In the genomic region with DNA sequence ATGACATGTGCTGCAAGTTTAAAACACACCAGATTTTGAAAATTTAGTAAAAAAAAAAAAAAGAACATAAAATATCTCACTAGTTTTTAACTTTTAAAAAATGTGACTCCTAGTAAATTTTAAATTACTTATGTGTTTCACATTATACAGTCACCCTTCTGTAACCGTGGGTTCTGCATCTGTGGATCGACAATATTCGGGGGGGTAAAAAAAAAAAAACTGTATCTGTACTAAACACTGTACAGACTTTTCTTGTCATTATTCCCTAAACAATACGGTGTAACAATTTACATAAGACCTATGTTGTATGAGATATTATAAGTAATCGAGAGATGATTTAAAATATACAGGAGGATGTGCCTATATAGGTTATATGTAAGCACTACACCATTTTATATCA, we compare ENCODE assay signal across 12 cellular contexts. TPM values are rescaled to one million over a fixed set of nuclear protein-coding genes. Genes with fewer than 3 reads are reported as not detected.
DNase-seq lines count a peak whose midpoint lies in the region; ATAC-seq and TF ChIP-seq lines count a peak whose summit lies in the region.
"Had no signal": no experiment of that assay in that cellular context is flagged by ENCODE, and none has a peak within 500 bp of the region (broad histone marks: within the 10 kb centered on the region; RNA-seq: fewer than 3 reads in every experiment).

No MANE protein-coding gene starts in this region.

- no peak for ATAC-seq in gastroesophageal sphincter
- ATAC-seq: HCT116 had no signal

- no peaks in the 10 kb centered on the region for H3K27me3 Mint-ChIP-seq in T-helper 2 cell treated with Interferon-gamma antibody and Interleukin-4, amounts not matched to agents 5 μg/mL and 100 μg/mL, for 36 hours (ENCODE audit: low read depth)
- no peaks in the 10 kb centered on the region for H3K27me3 Mint-ChIP-seq in activated CD4-positive, alpha-beta memory T cell treated with anti-CD3 and anti-CD28 coated beads for 36 hours

- no peak overlapping the region for H4K91ac ChIP-seq in trophoblast cell (ENCODE audit: low read depth, low read length)

- TF ChIP-seq CTCF in gastroesophageal sphincter (IDR thresholded peaks at IDR 0.05) (no peak), smooth muscle cell (IDR thresholded peaks at IDR 0.05; ENCODE audit: borderline replicate concordance, insufficient read depth, poor library complexity, severe bottlenecking) (no peak)

- no peak for TF ChIP-seq EP300 in gastroesophageal sphincter (IDR thresholded peaks at IDR 0.05)

- H3K79me2 ChIP-seq in smooth muscle cell (ENCODE audit: low read depth) (peaks cover 97% of the 10 kb centered on the region), trophoblast cell (ENCODE audit: control insufficient read depth, insufficient read depth, low read length, poor library complexity) (peaks cover 13% of the 10 kb centered on the region)

- peaks cover 60% of the 10 kb centered on the region for H3K36me3 Mint-ChIP-seq in T-helper 2 cell treated with Interferon-gamma antibody and Interleukin-4, amounts not matched to agents 5 μg/mL and 100 μg/mL, for 36 hours (ENCODE audit: low read depth)
- peaks cover 58% of the 10 kb centered on the region for H3K36me3 Mint-ChIP-seq in activated CD4-positive, alpha-beta memory T cell treated with anti-CD3 and anti-CD28 coated beads for 36 hours

- H3K4me1 ChIP-seq in gastroesophageal sphincter (peaks cover 19 to 57% (median 23%) of the 10 kb centered on the region in 3 donors), smooth muscle cell (ENCODE audit: low read depth) (peaks cover 31% of the 10 kb centered on the region), trophoblast cell (ENCODE audit: control insufficient read depth in 1 of 2, insufficient read depth in 2 of 2, low read length in 2 of 2) (peaks cover 0 to 7% of the 10 kb centered on the region in 2 experiments)

- no peak overlapping the region for H3K4ac ChIP-seq in trophoblast cell (ENCODE audit: low read depth, low read length)

- H3K27me3 ChIP-seq in gastroesophageal sphincter (no peaks in the 10 kb centered on the region), smooth muscle cell (ENCODE audit: low read depth) (no peaks in the 10 kb centered on the region), trophoblast cell (ENCODE audit: insufficient read depth, low read length) (no peaks in the 10 kb centered on the region)

- H3K4me1 Mint-ChIP-seq in T-helper 2 cell treated with Interferon-gamma antibody and Interleukin-4, amounts not matched to agents 5 μg/mL and 100 μg/mL, for 36 hours (ENCODE audit: low read depth) = peaks cover 42% of the 10 kb centered on the region
- H3K4me1 Mint-ChIP-seq in activated CD4-positive, alpha-beta memory T cell treated with anti-CD3 and anti-CD28 coated beads for 36 hours (ENCODE audit: low read depth) = peaks cover 60% of the 10 kb centered on the region

- POLR2A ChIA-PET in activated CD4-positive, alpha-beta memory T cell treated with anti-CD3 and anti-CD28 coated beads for 36 hours (lab: Charles Lee) = interaction anchor here (1.5 kb wide), 1 partner anchor 10 kb away, joined by 5 read pairs; no protein-coding TSS in a partner anchor

- no peak overlapping the region for H2AK5ac ChIP-seq in trophoblast cell (ENCODE audit: low read length)

- peaks cover 19% of the 10 kb centered on the region for H3K9me3 Mint-ChIP-seq in T-helper 2 cell treated with Interferon-gamma antibody and Interleukin-4, amounts not matched to agents 5 μg/mL and 100 μg/mL, for 36 hours
- H3K9me3 Mint-ChIP-seq in activated CD4-positive, alpha-beta memory T cell treated with anti-CD3 and anti-CD28 coated beads for 36 hours = peaks cover 15% of the 10 kb centered on the region

- H3K18ac ChIP-seq in trophoblast cell (ENCODE audit: low read length) = no peak overlapping the region

- H3K36me3 ChIP-seq in gastroesophageal sphincter (peaks cover 0 to 42% of the 10 kb centered on the region in 2 donors), smooth muscle cell (ENCODE audit: low read depth) (peaks cover 6% of the 10 kb centered on the region), trophoblast cell (ENCODE audit: control insufficient read depth in 1 of 2, insufficient read depth in 2 of 2, low read length in 2 of 2) (peaks cover 3 to 14% of the 10 kb centered on the region in 2 experiments)

- no peak for DNase-seq in T-helper 2 cell treated with Interferon-gamma antibody and Interleukin-4, amounts not matched to agents 5 μg/mL and 100 μg/mL, for 36 hours (ENCODE audit: low spot score)
- DNase-seq in T-helper 2 cell = no peak
- no peak for DNase-seq in activated CD4-positive, alpha-beta memory T cell treated with anti-CD3 and anti-CD28 coated beads for 36 hours
- no peak for DNase-seq in smooth muscle cell (lab: John Stamatoyannopoulos, UW; ENCODE audit: unreplicated experiment)
- DNase-seq in trophoblast cell = no peak
- DNase-seq in dedifferentiated amniotic fluid mesenchymal stem cell (ENCODE audit: extremely low spot score) = no peak
- DNase-seq in cerebellar nuclear complex (lab: John Stamatoyannopoulos, UW) = no peak
- DNase-seq: NK-92 treated with Interleukin-12 subunit alpha and Interleukin-12 subunit beta, amount 100 ng/mL, for 24 hours; stimulated activated CD4-positive, alpha-beta T cell treated with anti-CD3 and anti-CD28 coated beads, Interleukin-15, amount 100 ng/mL, for 24 hours; substantia nigra had no signal

- peak overlapping the region; percentile 5 for H3K27ac Mint-ChIP-seq in T-helper 2 cell treated with Interferon-gamma antibody and Interleukin-4, amounts not matched to agents 5 μg/mL and 100 μg/mL, for 36 hours
- H3K27ac Mint-ChIP-seq in activated CD4-positive, alpha-beta memory T cell treated with anti-CD3 and anti-CD28 coated beads for 36 hours = peak overlapping the region; percentile 39

- H4K20me1 ChIP-seq in smooth muscle cell (ENCODE audit: low read depth) = peaks cover 67% of the 10 kb centered on the region

- H2BK12ac ChIP-seq in trophoblast cell (ENCODE audit: low read length) = no peak overlapping the region

- intact Hi-C loops in activated CD4-positive, alpha-beta memory T cell treated with anti-CD3 and anti-CD28 coated beads for 36 hours (cut with micrococcal nuclease) = loop anchor here (2.0 kb wide), 1 partner anchor 13 kb away; no protein-coding TSS in a partner anchor

- WGBS in gastroesophageal sphincter (ENCODE audit: low coverage in 1 of 2), 2 donors = 54 to 56% methylated on average over 5 of the region's 5 CpGs
- 96% methylated on average over 5 of the region's 5 CpGs for WGBS in smooth muscle cell (ENCODE audit: low lambda C conversion rate)
- WGBS in trophoblast cell (ENCODE audit: extremely low coverage, insufficient coverage, insufficient read length) = no CpG with 5 or more reads among the region's 5 CpGs

- H3K4me3 Mint-ChIP-seq in T-helper 2 cell treated with Interferon-gamma antibody and Interleukin-4, amounts not matched to agents 5 μg/mL and 100 μg/mL, for 36 hours = peak overlapping the region; percentile 97
- H3K4me3 Mint-ChIP-seq in activated CD4-positive, alpha-beta memory T cell treated with anti-CD3 and anti-CD28 coated beads for 36 hours = peak overlapping the region; percentile 99

- no peak overlapping the region for H3K14ac ChIP-seq in trophoblast cell (ENCODE audit: low read length)

- H3K4me2 ChIP-seq in smooth muscle cell = peak overlapping the region; percentile 97
- H3K4me2 ChIP-seq in trophoblast cell (ENCODE audit: low read length) = no peak overlapping the region

- H2AFZ ChIP-seq in smooth muscle cell (ENCODE audit: low read depth) = no peak overlapping the region
- no peak overlapping the region for H2AFZ ChIP-seq in trophoblast cell (ENCODE audit: insufficient read depth, low read length, poor library complexity)

- CTCF ChIA-PET in activated CD4-positive, alpha-beta memory T cell treated with anti-CD3 and anti-CD28 coated beads for 36 hours (lab: Charles Lee) = interaction anchor here (2.5 to 5.2 kb wide), 2 partner anchors 42 to 59 kb away, joined by 15 to 56 read pairs; no protein-coding TSS in a partner anchor

- H3K27ac ChIP-seq in gastroesophageal sphincter (no peak overlapping the region), smooth muscle cell (ENCODE audit: low read depth) (no peak overlapping the region), trophoblast cell (ENCODE audit: low read depth, low read length) (no peak overlapping the region)

- H4K12ac ChIP-seq in trophoblast cell (ENCODE audit: low read depth, low read length) = no peak overlapping the region

- no peak overlapping the region for H2BK5ac ChIP-seq in trophoblast cell (ENCODE audit: low read depth, low read length, poor library complexity)

- H3K23ac ChIP-seq in trophoblast cell (ENCODE audit: low read length) = no peak overlapping the region

- H3F3A ChIP-seq in smooth muscle cell (ENCODE audit: low read depth) = peaks cover 4% of the 10 kb centered on the region

- H2BK120ac ChIP-seq in trophoblast cell (ENCODE audit: insufficient read depth, low read length, poor library complexity) = no peak overlapping the region

- no peak for TF ChIP-seq POLR2A in gastroesophageal sphincter (IDR thresholded peaks at IDR 0.05)

- peaks cover 4% of the 10 kb centered on the region for H3K79me1 ChIP-seq in trophoblast cell (ENCODE audit: low read length)

- no peak overlapping the region for H3K9ac ChIP-seq in smooth muscle cell (ENCODE audit: low read depth)
- H3K9ac ChIP-seq in trophoblast cell (ENCODE audit: low read length) = no peak overlapping the region

- H4K8ac ChIP-seq in trophoblast cell (ENCODE audit: low read depth, low read length) = no peak overlapping the region

- H3K4me3 ChIP-seq in gastroesophageal sphincter = peak overlapping the region; percentile 83 to 99
- H3K4me3 ChIP-seq in smooth muscle cell = peak overlapping the region; percentile 99
- no peak overlapping the region for H3K4me3 ChIP-seq in trophoblast cell (ENCODE audit: low read depth, low read length)

- H3K9me3 ChIP-seq in gastroesophageal sphincter = peaks cover 0 to 7% (median 0%) of the 10 kb centered on the region in 3 donors
- no peaks in the 10 kb centered on the region for H3K9me3 ChIP-seq in smooth muscle cell (replicated peaks; ENCODE audit: low read depth)
- no peaks in the 10 kb centered on the region for H3K9me3 ChIP-seq in trophoblast cell (ENCODE audit: insufficient read depth, low read depth, low read length)

RNA-seq across cellular contexts. Expression of a gene that starts 3.2 kb away (rescaled TPM):
- 100 to 1,000 TPM; 241 to 252 TPM for total RNA-seq in activated CD4-positive, alpha-beta memory T cell treated with anti-CD3 and anti-CD28 coated beads for 36 hours
- total RNA-seq in gastroesophageal sphincter (100 to 1,000 TPM; 182 to 252 (median 201) TPM), smooth muscle cell (117 and 151 TPM in 2 replicates)
- 118 and 127 TPM in 2 replicates for polyA plus RNA-seq in smooth muscle cell
- polyA plus RNA-seq in trophoblast cell (2013) = 108 and 113 TPM in 2 replicates

RNA-seq across cellular contexts. Expression of a gene that starts 3.3 kb away (rescaled TPM):
- 10 to 100 TPM; 35.3 to 42.7 TPM for total RNA-seq in activated CD4-positive, alpha-beta memory T cell treated with anti-CD3 and anti-CD28 coated beads for 36 hours
- total RNA-seq in gastroesophageal sphincter (1 to 10 TPM; 3.4 to 9.3 (median 7.4) TPM), smooth muscle cell (2.9 and 14.7 TPM in 2 replicates)
- polyA plus RNA-seq in smooth muscle cell = 38.0 and 38.2 TPM in 2 replicates
- polyA plus RNA-seq in trophoblast cell (2013) = 18.5 and 19.5 TPM in 2 replicates

RNA-seq across cellular contexts. Expression of a gene that starts 32.7 kb away (rescaled TPM):
- 1 to 10 TPM; 2.3 to 3.1 TPM for total RNA-seq in activated CD4-positive, alpha-beta memory T cell treated with anti-CD3 and anti-CD28 coated beads for 36 hours
- total RNA-seq in gastroesophageal sphincter (100 to 1,000 TPM in 3 of 4 donors, 10 to 100 TPM in 1; 61.2 to 247 (median 175) TPM), smooth muscle cell (0.13 and 0.40 TPM in 2 replicates)
- polyA plus RNA-seq in smooth muscle cell = 3.1 TPM in 2 replicates
- 2.4 and 2.7 TPM in 2 replicates for polyA plus RNA-seq in trophoblast cell (2013)

RNA-seq across cellular contexts. Expression of a gene that starts 51.6 kb away (rescaled TPM):
- 10 to 100 TPM; 69.3 to 74.4 TPM for total RNA-seq in activated CD4-positive, alpha-beta memory T cell treated with anti-CD3 and anti-CD28 coated beads for 36 hours
- 10 to 100 TPM; 25.7 to 67.2 (median 52.2) TPM for total RNA-seq in gastroesophageal sphincter
- 73.8 and 96.0 TPM in 2 replicates for total RNA-seq in smooth muscle cell
- 135 and 162 TPM in 2 replicates for polyA plus RNA-seq in smooth muscle cell
- polyA plus RNA-seq in trophoblast cell (2013) = 8.1 and 9.4 TPM in 2 replicates

RNA-seq across cellular contexts. Expression of a gene that starts 51.7 kb away (rescaled TPM):
- total RNA-seq in activated CD4-positive, alpha-beta memory T cell treated with anti-CD3 and anti-CD28 coated beads for 36 hours = 1 to 10 TPM; 2.0 to 2.9 TPM
- total RNA-seq in gastroesophageal sphincter (under 1 TPM; 0.16 to 0.84 (median 0.65) TPM), smooth muscle cell (2.4 and 5.1 TPM in 2 replicates)
- 1.7 and 4.0 TPM in 2 replicates for polyA plus RNA-seq in smooth muscle cell
- 29.6 and 30.4 TPM in 2 replicates for polyA plus RNA-seq in trophoblast cell (2013)

Comparison
In these comparisons a context has a peak if more than half of its experiments do, and no peak if none do; other contexts are left out.
1. RNA of a gene that starts 32.7 kb away (total RNA-seq): 61.2 to 247 TPM in gastroesophageal sphincter; 2.3 to 3.1 TPM in activated CD4-positive, alpha-beta memory T cell treated with anti-CD3 and anti-CD28 coated beads for 36 hours and 0.13 to 0.40 TPM in smooth muscle cell; every median in the first group is over 10 times any median in the second.